Comparison of ENCODE assay signal across 2 cellular contexts in genomic region chr12:114695305-114695592, GRCh38.
TF ChIP-seq lines count a peak whose summit lies in the region.

No MANE protein-coding gene starts in this region.

TF ChIP-seq in H1, 55 proteins besides CTCF, POLR2A, EP300 and RAD21:
- TF ChIP-seq EZH2 (IDR thresholded peaks at IDR 0.05; ENCODE audit: low read depth, low read length, severe bottlenecking) (peak; percentile 58), SIRT6 (IDR thresholded peaks at IDR 0.05; ENCODE audit: low read length) (no peak), PHF8 (conservative IDR thresholded peaks at IDR 0.05; ENCODE audit: low read depth, low read length) (no peak), RNF2 (IDR thresholded peaks at IDR 0.05; ENCODE audit: borderline replicate concordance, low read depth, low read length, missing control alignments, poor library complexity, severe bottlenecking) (peak; percentile 82), CBX8 (IDR thresholded peaks at IDR 0.05; ENCODE audit: borderline replicate concordance, low read depth, low read length) (0 out of 2 replicates have a peak, but pooled peaks have one; percentile 2)

TF ChIP-seq in HepG2, 621 proteins besides CTCF, POLR2A, EP300 and RAD21:
- no peak for TF ChIP-seq ZNF281 (CRISPR knock-in tag; IDR thresholded peaks at IDR 0.05; ENCODE audit: borderline replicate concordance)
- no peak for TF ChIP-seq TFE3 (CRISPR knock-in tag; IDR thresholded peaks at IDR 0.05)
- no peak for TF ChIP-seq NFIC (IDR thresholded peaks at IDR 0.05; ENCODE audit: low read length)
- TF ChIP-seq KAT7 (CRISPR knock-in tag; IDR thresholded peaks at IDR 0.05; ENCODE audit: borderline replicate concordance): no peak
- TF ChIP-seq CREB1 (IDR thresholded peaks at IDR 0.05): no peak
- TF ChIP-seq CREB1 (CRISPR knock-in tag; IDR thresholded peaks at IDR 0.05): no peak
- no peak for TF ChIP-seq ARNT (IDR thresholded peaks at IDR 0.05)
- TF ChIP-seq SPEN (CRISPR knock-in tag; IDR thresholded peaks at IDR 0.05; ENCODE audit: low read depth): no peak
- no peak for TF ChIP-seq ZNF282 (IDR thresholded peaks at IDR 0.05; ENCODE audit: partially characterized antibody)
- TF ChIP-seq PATZ1 (CRISPR knock-in tag; IDR thresholded peaks at IDR 0.05): no peak
- TF ChIP-seq ZNF326 (CRISPR knock-in tag; IDR thresholded peaks at IDR 0.05; ENCODE audit: borderline replicate concordance): no peak
- TF ChIP-seq TCF7 (IDR thresholded peaks at IDR 0.05; ENCODE audit: low read depth): no peak
- TF ChIP-seq ZMAT5 (CRISPR knock-in tag; IDR thresholded peaks at IDR 0.05; ENCODE audit: borderline replicate concordance, low read depth): no peak
- no peak for TF ChIP-seq MTA1 (CRISPR knock-in tag; IDR thresholded peaks at IDR 0.05; ENCODE audit: borderline replicate concordance)
- TF ChIP-seq ATF6 (CRISPR knock-in tag; conservative IDR thresholded peaks at IDR 0.05): no peak
